8 cellular contexts compared by ENCODE assay signal in the genomic region with DNA sequence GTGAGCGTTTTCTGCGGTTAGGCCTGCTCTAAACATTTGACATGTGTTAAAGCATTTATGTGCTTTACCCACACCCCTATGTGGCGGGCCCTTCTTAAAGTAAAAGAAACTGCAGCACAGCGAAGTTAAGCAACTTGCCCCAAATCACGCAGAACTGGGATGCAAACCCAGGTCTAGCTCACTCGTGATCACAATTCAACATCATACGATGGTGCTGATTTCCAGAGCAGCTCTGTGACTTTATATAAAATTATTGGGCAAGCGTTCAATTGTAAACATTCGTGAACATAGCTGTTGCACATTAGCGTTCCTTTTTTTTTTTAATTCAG. TPM values are rescaled to one million over a fixed set of nuclear protein-coding genes. Genes with fewer than 3 reads are reported as not detected.
DNase-seq lines count a peak whose midpoint lies in the region; ATAC-seq and TF ChIP-seq lines count a peak whose summit lies in the region.

No MANE protein-coding gene starts in this region.

- H3K4me3 ChIP-seq in iPS-18a (ENCODE audit: low read length) (peak overlapping the region; percentile 62), stomach (peak overlapping the region; percentile 38 to 53 (median 49))

- H3K27ac Mint-ChIP-seq in activated naive CD8-positive, alpha-beta T cell treated with anti-CD3 and anti-CD28 coated beads for 36 hours, result peak overlapping the region; percentile 89

- no peak for TF ChIP-seq EP300 in stomach (IDR thresholded peaks at IDR 0.05)

- peak overlapping the region; percentile 80 for H3K4me3 Mint-ChIP-seq in activated naive CD8-positive, alpha-beta T cell treated with anti-CD3 and anti-CD28 coated beads for 36 hours

- intact Hi-C loops in stomach (cut with DNase I; ENCODE audit: low total_unique reads), result loop anchor here (10.0 kb wide), 2 partner anchors 138 to 198 kb away; no protein-coding TSS in a partner anchor

- ATAC-seq in HG02885 (IDR thresholded peaks at IDR 0.05; ENCODE audit: poor library complexity, unreplicated experiment) (peak; percentile 8), HG03039 (IDR thresholded peaks at IDR 0.05; ENCODE audit: unreplicated experiment) (no peak)

- no peak for TF ChIP-seq CTCF in stomach (IDR thresholded peaks at IDR 0.05)

- H3K4me1 Mint-ChIP-seq in activated naive CD8-positive, alpha-beta T cell treated with anti-CD3 and anti-CD28 coated beads for 36 hours, result peaks cover 31% of the 10 kb centered on the region

- H3K36me3 ChIP-seq in iPS-18a (ENCODE audit: control insufficient read depth, low read depth, low read length) (no peaks in the 10 kb centered on the region), stomach (peaks cover 0 to under 1% (median 0%) of the 10 kb centered on the region in 4 donors)

- no peak for TF ChIP-seq POLR2A in stomach (IDR thresholded peaks at IDR 0.05)

- DNase-seq in activated naive CD8-positive, alpha-beta T cell treated with anti-CD3 and anti-CD28 coated beads for 36 hours, result no peak
- DNase-seq in stomach (no peak), NCI-H774 (lab: John Stamatoyannopoulos, UW) (no peak), NCI-H187 treated with DMSO at 0.1 percent for 48 hours (lab: John Stamatoyannopoulos, UW) (no peak)
- DNase-seq in activated CD4-positive, alpha-beta T cell treated with anti-CD3 and anti-CD28 coated beads, Interleukin-2, amount 50 U/mL, for 1 hour, result no peak

- no peaks in the 10 kb centered on the region for H3K27me3 ChIP-seq in iPS-18a (ENCODE audit: control insufficient read depth, insufficient read depth, low read length)
- H3K27me3 ChIP-seq in stomach, result no peaks in the 10 kb centered on the region

- peak overlapping the region; percentile 47 for H3K9ac ChIP-seq in iPS-18a (ENCODE audit: low read length)

- H3K9me3 Mint-ChIP-seq in activated naive CD8-positive, alpha-beta T cell treated with anti-CD3 and anti-CD28 coated beads for 36 hours, result no peaks in the 10 kb centered on the region

- peaks cover 2% of the 10 kb centered on the region for H3K36me3 Mint-ChIP-seq in activated naive CD8-positive, alpha-beta T cell treated with anti-CD3 and anti-CD28 coated beads for 36 hours

- WGBS in stomach, 5 donors, result 8 to 20% (median 14%) methylated on average over 10 of the region's 10 CpGs

- no peaks in the 10 kb centered on the region for H3K9me3 ChIP-seq in iPS-18a (ENCODE audit: control insufficient read depth, low read depth, low read length)
- H3K9me3 ChIP-seq in stomach, result no peaks in the 10 kb centered on the region

- no peak overlapping the region for H3K27ac ChIP-seq in iPS-18a (ENCODE audit: low read length)
- H3K27ac ChIP-seq in stomach, result peak overlapping the region; percentile 95 to 99 (median 96)

- no peaks in the 10 kb centered on the region for H3K27me3 Mint-ChIP-seq in activated naive CD8-positive, alpha-beta T cell treated with anti-CD3 and anti-CD28 coated beads for 36 hours

- H3K4me1 ChIP-seq in iPS-18a (ENCODE audit: control insufficient read depth, low read depth, low read length) (peaks cover 4% of the 10 kb centered on the region), stomach (peaks cover 15 to 36% (median 26%) of the 10 kb centered on the region in 4 donors)

RNA-seq across cellular contexts. Expression of gene RFESD, which starts 0.7 kb away (rescaled TPM):
- 1 to 10 TPM; 6.1 to 6.2 TPM for total RNA-seq in activated naive CD8-positive, alpha-beta T cell treated with anti-CD3 and anti-CD28 coated beads for 36 hours
- total RNA-seq in stomach, result 1 to 10 TPM in 1 of 5 donors, not detected in 4; 2.0 TPM
- 1 to 10 TPM; 1.7 to 3.2 (median 2.0) TPM for polyA plus RNA-seq in stomach

RNA-seq across cellular contexts. Expression of gene GPR150, which starts 27.4 kb away (rescaled TPM):
- under 1 TPM; 0.34 to 0.52 TPM for total RNA-seq in activated naive CD8-positive, alpha-beta T cell treated with anti-CD3 and anti-CD28 coated beads for 36 hours
- under 1 TPM in 2 of 5 donors, not detected in 3; 0.18 to 0.89 TPM for total RNA-seq in stomach
- polyA plus RNA-seq in stomach, result 1 to 10 TPM in 1 of 3 donors, under 1 TPM in 2; 0.44 to 1.0 (median 0.76) TPM

RNA-seq across cellular contexts. Expression of gene SPATA9, which starts 35.5 kb away (rescaled TPM):
- total RNA-seq in activated naive CD8-positive, alpha-beta T cell treated with anti-CD3 and anti-CD28 coated beads for 36 hours, result not detected
- under 1 TPM in 1 of 5 donors, not detected in 4; 0.55 TPM for total RNA-seq in stomach
- polyA plus RNA-seq in stomach, result under 1 TPM in 1 of 3 donors, not detected in 2; 0.35 TPM
